ENCODE assay signal across 17 cellular contexts in genomic region chr4:123589361-123589760, GRCh38.
DNase-seq lines count a peak whose midpoint lies in the region; ATAC-seq and TF ChIP-seq lines count a peak whose summit lies in the region.
"Had no signal": no experiment of that assay in that cellular context is flagged by ENCODE, and none has a peak within 500 bp of the region (broad histone marks: within the 10 kb centered on the region; RNA-seq: fewer than 3 reads in every experiment).

No MANE protein-coding gene starts in this region.

- no peak overlapping the region for H2AFZ ChIP-seq in Loucy (ENCODE audit: low read length)
- no peak overlapping the region for H2AFZ ChIP-seq in osteoblast (ENCODE audit: low read length)

- no peaks in the 10 kb centered on the region for H3K36me3 Mint-ChIP-seq in effector memory CD8-positive, alpha-beta T cell (ENCODE audit: insufficient read depth)
- H3K36me3 Mint-ChIP-seq: naive B cell had no signal

- H3K9me3 ChIP-seq in BLaER1 (0 out of 2 replicates have a peak, but pooled peaks cover 5% of the 10 kb centered on the region), Loucy (ENCODE audit: insufficient read depth, low read depth, low read length) (no peaks in the 10 kb centered on the region), SJSA1 (replicated peaks) (no peaks in the 10 kb centered on the region), osteoblast (ENCODE audit: low read depth, low read length) (no peaks in the 10 kb centered on the region)
- H3K9me3 ChIP-seq: prostate gland had no signal

- H3K9me3 Mint-ChIP-seq in effector memory CD8-positive, alpha-beta T cell = no peaks in the 10 kb centered on the region
- H3K9me3 Mint-ChIP-seq: activated B cell treated with CpG ODN at 0.5 μM for 24 hours; activated T-helper 2 cell treated with anti-CD3 and anti-CD28 coated beads, Interferon-gamma antibody, Interleukin-2, Interleukin-4, amounts not matched to agents 10 μg/mL and 5 μg/mL and 100 μg/mL, durations not matched to agents 14 hours and 24 hours and 36 hours; naive B cell had no signal

- no peak overlapping the region for H3K4me3 ChIP-seq in BLaER1
- no peak overlapping the region for H3K4me3 ChIP-seq in Loucy (ENCODE audit: low read length, poor library complexity, severe bottlenecking)
- no peak overlapping the region for H3K4me3 ChIP-seq in SJSA1
- H3K4me3 ChIP-seq in osteoblast (ENCODE audit: insufficient read depth, low read length) = no peak overlapping the region
- H3K4me3 ChIP-seq: prostate gland had no signal

- H3F3A ChIP-seq in Loucy (ENCODE audit: low read depth) = 0 out of 2 replicates have a peak, but pooled peaks cover 3% of the 10 kb centered on the region

- peak overlapping the region; percentile 45; the same call in 1 of the 2 replicates for H3K27ac ChIP-seq in BLaER1
- peak overlapping the region; percentile 91 for H3K27ac ChIP-seq in SJSA1
- peak overlapping the region; percentile 79 for H3K27ac ChIP-seq in osteoblast (ENCODE audit: low read depth, low read length)
- H3K27ac ChIP-seq: foreskin keratinocyte had no signal

- H3K9ac ChIP-seq in BLaER1 = no peak overlapping the region
- H3K9ac ChIP-seq in Loucy (ENCODE audit: low read depth, low read length, poor library complexity, severe bottlenecking) = no peak overlapping the region

- H3K27ac Mint-ChIP-seq in effector memory CD8-positive, alpha-beta T cell = no peak overlapping the region
- H3K27ac Mint-ChIP-seq: activated B cell treated with CpG ODN at 0.5 μM for 24 hours; activated T-helper 2 cell treated with anti-CD3 and anti-CD28 coated beads, Interferon-gamma antibody, Interleukin-2, Interleukin-4, amounts not matched to agents 10 μg/mL and 5 μg/mL and 100 μg/mL, durations not matched to agents 14 hours and 24 hours and 36 hours had no signal

- DNase-seq in SJSA1 (ENCODE audit: low read depth in 1 of 2, low spot score in 2 of 2) (no peak), osteoblast (ENCODE audit: insufficient read length, low spot score, missing footprints) (no peak), putamen (ENCODE audit: low spot score) (no peak), D341Med (ENCODE audit: low spot score) (no peak), NCI-H774 (lab: John Stamatoyannopoulos, UW) (no peak)
- no peak for DNase-seq in effector memory CD8-positive, alpha-beta T cell
- DNase-seq: activated B cell treated with CpG ODN at 0.5 μM for 24 hours, cerebellar nuclear complex, foreskin keratinocyte, NCI-H2081 treated with DMSO at 0.1 percent for 48 hours, NCI-H524, RPMI8226 had no signal

- no peaks in the 10 kb centered on the region for H3K27me3 ChIP-seq in BLaER1
- no peaks in the 10 kb centered on the region for H3K27me3 ChIP-seq in Loucy (ENCODE audit: insufficient read depth, low read length, poor library complexity, severe bottlenecking)
- no peaks in the 10 kb centered on the region for H3K27me3 ChIP-seq in SJSA1 (replicated peaks)
- no peaks in the 10 kb centered on the region for H3K27me3 ChIP-seq in osteoblast (ENCODE audit: insufficient read depth, low read length)
- H3K27me3 ChIP-seq: foreskin keratinocyte had no signal

- no peaks in the 10 kb centered on the region for H4K20me1 ChIP-seq in BLaER1
- no peaks in the 10 kb centered on the region for H4K20me1 ChIP-seq in Loucy (ENCODE audit: insufficient read depth, low read length, poor library complexity, severe bottlenecking)
- no peaks in the 10 kb centered on the region for H4K20me1 ChIP-seq in osteoblast (ENCODE audit: insufficient read depth, low read length)

- no peaks in the 10 kb centered on the region for H3K9me2 ChIP-seq in Loucy (replicated peaks; ENCODE audit: low read depth, low read length)

- peaks cover 30% of the 10 kb centered on the region for H3K4me1 ChIP-seq in BLaER1
- peaks cover 49% of the 10 kb centered on the region for H3K4me1 ChIP-seq in Loucy (ENCODE audit: insufficient read depth, low read length, poor library complexity, severe bottlenecking)
- peaks cover 25% of the 10 kb centered on the region for H3K4me1 ChIP-seq in SJSA1 (replicated peaks)
- H3K4me1 ChIP-seq in osteoblast (ENCODE audit: insufficient read depth, low read length) = peaks cover 11% of the 10 kb centered on the region
- H3K4me1 ChIP-seq: prostate gland had no signal

- no peaks in the 10 kb centered on the region for H3K79me2 ChIP-seq in Loucy (ENCODE audit: insufficient read depth, low read length)
- H3K79me2 ChIP-seq in osteoblast (ENCODE audit: insufficient read depth, low read length) = no peaks in the 10 kb centered on the region

- H3K27me3 Mint-ChIP-seq in effector memory CD8-positive, alpha-beta T cell = no peaks in the 10 kb centered on the region
- H3K27me3 Mint-ChIP-seq: activated B cell treated with CpG ODN at 0.5 μM for 24 hours, naive B cell had no signal

- TF ChIP-seq CTCF in Loucy (conservative IDR thresholded peaks at IDR 0.05; ENCODE audit: low read length) (no peak), osteoblast (IDR thresholded peaks at IDR 0.05; ENCODE audit: extremely low read depth, low read depth, low read length) (no peak)

- H3K36me3 ChIP-seq in BLaER1 (no peaks in the 10 kb centered on the region), Loucy (ENCODE audit: insufficient read depth, low read length) (no peaks in the 10 kb centered on the region), SJSA1 (no peaks in the 10 kb centered on the region), osteoblast (ENCODE audit: insufficient read depth, low read length) (no peaks in the 10 kb centered on the region)
- H3K36me3 ChIP-seq: prostate gland had no signal

- no peak overlapping the region for H3K4me3 Mint-ChIP-seq in effector memory CD8-positive, alpha-beta T cell
- H3K4me3 Mint-ChIP-seq: activated B cell treated with CpG ODN at 0.5 μM for 24 hours, naive B cell had no signal

- H3K4me2 ChIP-seq in BLaER1 = peak overlapping the region; percentile 69
- H3K4me2 ChIP-seq in Loucy (ENCODE audit: low read depth, low read length, poor library complexity, severe bottlenecking) = peak overlapping the region; percentile 43
- peak overlapping the region; percentile 52 for H3K4me2 ChIP-seq in osteoblast (ENCODE audit: insufficient read depth, low read length)

- no peak for ATAC-seq in effector memory CD8-positive, alpha-beta T cell (replicated peaks)
- ATAC-seq: foreskin keratinocyte had no signal

- H3K4me1 Mint-ChIP-seq in effector memory CD8-positive, alpha-beta T cell (ENCODE audit: low read depth in 2 of 2) = no peaks in the 10 kb centered on the region
